Comparison of ENCODE assay signal across 19 cellular contexts in genomic region chr13:31168166-31168565, GRCh38. TPM values are rescaled to one million over a fixed set of nuclear protein-coding genes. Genes with fewer than 3 reads are reported as not detected.
DNase-seq lines count a peak whose midpoint lies in the region; ATAC-seq and TF ChIP-seq lines count a peak whose summit lies in the region.
"Had no signal": no experiment of that assay in that cellular context is flagged by ENCODE, and none has a peak within 500 bp of the region (broad histone marks: within the 10 kb centered on the region; RNA-seq: fewer than 3 reads in every experiment).

No MANE protein-coding gene starts in this region.

- H3K4me1 ChIP-seq in testis = no peaks in the 10 kb centered on the region

- intact Hi-C loops in testis (cut with DNase I; ENCODE audit: low total_unique reads) = no loop called here

- ATAC-seq in GM18520 (IDR thresholded peaks at IDR 0.05; ENCODE audit: unreplicated experiment) (peak; percentile 49), GM19468 (IDR thresholded peaks at IDR 0.05; ENCODE audit: extremely low read depth, unreplicated experiment) (peak; percentile 27), HG02870 (IDR thresholded peaks at IDR 0.05; ENCODE audit: unreplicated experiment) (peak; percentile 65), HG03565 (IDR thresholded peaks at IDR 0.05; ENCODE audit: unreplicated experiment) (peak; percentile 52), GM21423 (IDR thresholded peaks at IDR 0.05; ENCODE audit: unreplicated experiment) (no peak)
- no peak for ATAC-seq in natural killer cell treated with Interleukin-12 subunit alpha and Interleukin-12 subunit beta and Interleukin-15 and Interleukin-18, amount 100 ng/mL, for 72 hours
- ATAC-seq: left lung had no signal

- H3K27ac Mint-ChIP-seq in natural killer cell treated with Interleukin-12 subunit alpha and Interleukin-12 subunit beta and Interleukin-15 and Interleukin-18, amount 100 ng/mL, for 72 hours = no peak overlapping the region
- H3K27ac Mint-ChIP-seq: endodermal cell had no signal

- H3K4me3 Mint-ChIP-seq in natural killer cell treated with Interleukin-12 subunit alpha and Interleukin-12 subunit beta and Interleukin-15 and Interleukin-18, amount 100 ng/mL, for 72 hours = no peak overlapping the region
- H3K4me3 Mint-ChIP-seq: activated CD4-positive, alpha-beta T cell treated with anti-CD3 and anti-CD28 coated beads, Interleukin-2, amount 10 ng/mL, durations not matched to agents 24 days and 14 days; endodermal cell had no signal

- H3K4me3 ChIP-seq in testis = no peak overlapping the region
- H3K4me3 ChIP-seq: left lung had no signal

- WGBS in testis, 2 donors = 23 to 37% methylated on average over 2 of the region's 2 CpGs

- H3K36me3 Mint-ChIP-seq in natural killer cell treated with Interleukin-12 subunit alpha and Interleukin-12 subunit beta and Interleukin-15 and Interleukin-18, amount 100 ng/mL, for 72 hours = no peaks in the 10 kb centered on the region

- TF ChIP-seq POLR2A in testis (IDR thresholded peaks at IDR 0.05) = no peak

- no peaks in the 10 kb centered on the region for H3K9me3 ChIP-seq in testis
- H3K9me3 ChIP-seq: left lung had no signal

- no peaks in the 10 kb centered on the region for H3K9me3 Mint-ChIP-seq in natural killer cell treated with Interleukin-12 subunit alpha and Interleukin-12 subunit beta and Interleukin-15 and Interleukin-18, amount 100 ng/mL, for 72 hours
- H3K9me3 Mint-ChIP-seq: activated CD4-positive, alpha-beta T cell treated with anti-CD3 and anti-CD28 coated beads, Interleukin-2, amount 10 ng/mL, durations not matched to agents 24 days and 14 days; endodermal cell had no signal

- no peaks in the 10 kb centered on the region for H3K36me3 ChIP-seq in testis (ENCODE audit: low read depth, missing control alignments)
- H3K36me3 ChIP-seq: left lung had no signal

- peaks cover 12 to 15% of the 10 kb centered on the region in 2 donors for H3K27me3 Mint-ChIP-seq in natural killer cell treated with Interleukin-12 subunit alpha and Interleukin-12 subunit beta and Interleukin-15 and Interleukin-18, amount 100 ng/mL, for 72 hours

- no peak overlapping the region for H3K27ac ChIP-seq in testis
- H3K27ac ChIP-seq: KMS-11, left lung had no signal

- DNase-seq in testis (no peak), GF-D8 (lab: John Stamatoyannopoulos, UW) (no peak)
- no peak for DNase-seq in natural killer cell treated with Interleukin-12 subunit alpha and Interleukin-12 subunit beta and Interleukin-15 and Interleukin-18, amount 100 ng/mL, for 72 hours (ENCODE audit: low spot score)
- DNase-seq: activated CD4-positive, alpha-beta T cell treated with anti-CD3 and anti-CD28 coated beads, Interleukin-2, amount 10 ng/mL, durations not matched to agents 24 days and 14 days; caudate nucleus; endodermal cell; foreskin melanocyte; HCEC 1CT; left lung; NCI-H1092 treated with DMSO at 0.1 percent for 48 hours; posterior cingulate gyrus; SIG-M5; stimulated activated naive CD4-positive, alpha-beta T cell treated with Interleukin-2 at 50 U/mL for 16 hours had no signal

- no peaks in the 10 kb centered on the region for H3K27me3 ChIP-seq in testis
- H3K27me3 ChIP-seq: left lung had no signal

- no peak for TF ChIP-seq CTCF in testis (IDR thresholded peaks at IDR 0.05)

- no peaks in the 10 kb centered on the region for H3K4me1 Mint-ChIP-seq in natural killer cell treated with Interleukin-12 subunit alpha and Interleukin-12 subunit beta and Interleukin-15 and Interleukin-18, amount 100 ng/mL, for 72 hours (ENCODE audit: low read depth in 2 of 2)
- H3K4me1 Mint-ChIP-seq: endodermal cell had no signal

RNA-seq across cellular contexts. Expression of gene HSPH1, which starts 6.5 kb away (rescaled TPM):
- 100 to 1,000 TPM; 103 to 116 TPM for total RNA-seq in testis
- 105 TPM for polyA plus RNA-seq in testis (ENCODE audit: insufficient read depth, low read depth, low replicate concordance)
- 100 to 1,000 TPM; 128 to 207 TPM for total RNA-seq in natural killer cell treated with Interleukin-12 subunit alpha and Interleukin-12 subunit beta and Interleukin-15 and Interleukin-18, amount 100 ng/mL, for 72 hours

RNA-seq across cellular contexts. Expression of gene B3GLCT, which starts 31.6 kb away (rescaled TPM):
- total RNA-seq in testis = 10 to 100 TPM; 12.9 to 14.7 TPM
- 6.1 TPM for polyA plus RNA-seq in testis (ENCODE audit: insufficient read depth, low read depth, low replicate concordance)
- total RNA-seq in natural killer cell treated with Interleukin-12 subunit alpha and Interleukin-12 subunit beta and Interleukin-15 and Interleukin-18, amount 100 ng/mL, for 72 hours = 1 to 10 TPM; 5.1 to 5.7 TPM

Comparison
In these comparisons a context has a peak if more than half of its experiments do, and no peak if none do; other contexts are left out.
1. ATAC-seq: peak in GM18520 (single experiment), GM19468 (single experiment), HG02870 (single experiment) and HG03565 (single experiment); none in GM21423 (single experiment) and natural killer cell treated with Interleukin-12 subunit alpha and Interleukin-12 subunit beta and Interleukin-15 and Interleukin-18, amount 100 ng/mL, for 72 hours (0 of 2).